Comparison of ENCODE assay signal across 11 cellular contexts in the genomic region with DNA sequence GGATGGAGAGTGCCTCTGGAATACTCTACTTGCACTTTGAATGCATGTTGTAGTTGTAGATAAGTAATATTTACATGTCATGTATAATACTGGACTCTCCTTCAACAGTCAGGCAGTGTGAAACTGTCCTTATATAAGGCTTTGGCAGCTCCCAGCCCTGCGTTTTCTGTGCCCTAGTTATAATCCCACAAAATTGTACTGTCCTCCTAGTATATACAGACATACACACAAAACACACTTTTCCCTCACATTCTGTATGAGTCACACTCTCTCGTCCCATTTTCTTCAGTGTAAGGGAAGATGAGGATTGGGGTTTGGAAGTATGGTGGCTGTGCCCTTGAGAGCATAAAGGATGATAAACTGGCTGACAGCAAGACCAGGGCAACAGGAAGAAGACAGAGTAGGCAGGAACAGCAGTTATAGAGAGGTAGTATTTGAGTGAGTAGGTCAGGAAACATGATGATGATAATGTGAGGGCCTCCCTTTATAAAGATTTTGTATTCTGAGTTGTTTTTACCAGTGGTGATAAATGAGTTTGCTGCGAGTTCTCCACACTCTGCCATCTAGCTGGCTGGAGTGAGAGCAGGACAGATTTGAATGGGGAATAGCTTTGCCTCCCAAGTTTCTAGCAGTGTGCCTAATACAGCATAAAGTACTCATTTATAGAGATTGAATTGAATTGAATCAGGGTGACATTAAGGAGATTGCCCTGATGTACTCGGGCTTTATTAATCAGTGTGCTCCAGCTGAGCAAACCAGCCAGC. TPM values are rescaled to one million over a fixed set of nuclear protein-coding genes. Genes with fewer than 3 reads are reported as not detected.
A peak's percentile ranks its signal among the peaks of the same experiment; 100 is the strongest.
DNase-seq lines count a peak whose midpoint lies in the region; ATAC-seq and TF ChIP-seq lines count a peak whose summit lies in the region.
"Had no signal": no experiment of that assay in that cellular context is flagged by ENCODE, and none has a peak within 500 bp of the region (broad histone marks: within the 10 kb centered on the region; RNA-seq: fewer than 3 reads in every experiment).

No MANE protein-coding gene starts in this region.

- H3K4me1 ChIP-seq in effector memory CD4-positive, alpha-beta T cell (ENCODE audit: control insufficient read depth, insufficient read depth, low read length, poor library complexity, severe bottlenecking), result peaks cover 36% of the 10 kb centered on the region
- peaks cover 14% of the 10 kb centered on the region for H3K4me1 ChIP-seq in Karpas-422 (ENCODE audit: low read length)

- H3K79me2 ChIP-seq in Karpas-422 (ENCODE audit: low read length), result peaks cover 9% of the 10 kb centered on the region; the same call in 1 of the 2 replicates

- H3K27me3 ChIP-seq in effector memory CD4-positive, alpha-beta T cell (replicated peaks; ENCODE audit: control insufficient read depth, insufficient read depth, low read length, poor library complexity, severe bottlenecking), result no peaks in the 10 kb centered on the region
- H3K27me3 ChIP-seq in Karpas-422 (ENCODE audit: low read length), result no peaks in the 10 kb centered on the region
- H3K27me3 ChIP-seq: gastrocnemius medialis, upper lobe of right lung had no signal

- H3K27ac ChIP-seq in effector memory CD4-positive, alpha-beta T cell (ENCODE audit: insufficient read depth, low read length, poor library complexity, severe bottlenecking), result peak overlapping the region; percentile 10
- no peak overlapping the region for H3K27ac ChIP-seq in Karpas-422 (ENCODE audit: low read length)
- H3K27ac ChIP-seq: gastrocnemius medialis, upper lobe of right lung had no signal

- H3K36me3 Mint-ChIP-seq in activated CD4-positive, alpha-beta T cell treated with anti-CD3 and anti-CD28 coated beads, Interleukin-2, amount 10 ng/mL, durations not matched to agents 7 days and 5 days (ENCODE audit: low read depth), result peaks cover 57% of the 10 kb centered on the region
- peaks cover 33% of the 10 kb centered on the region for H3K36me3 Mint-ChIP-seq in WTC11

- H3K4me3 ChIP-seq in effector memory CD4-positive, alpha-beta T cell (ENCODE audit: insufficient read depth, low read depth, low read length, poor library complexity, severe bottlenecking), result peak overlapping the region; percentile 1
- H3K4me3 ChIP-seq in Karpas-422 (ENCODE audit: low read length), result no peak overlapping the region
- H3K4me3 ChIP-seq: gastrocnemius medialis, upper lobe of right lung had no signal

- H2AFZ ChIP-seq in Karpas-422 (ENCODE audit: low read length), result no peak overlapping the region

- POLR2A ChIA-PET in activated CD4-positive, alpha-beta T cell treated with anti-CD3 and anti-CD28 coated beads, Interleukin-2, amount 10 ng/mL, durations not matched to agents 7 days and 5 days (lab: Charles Lee), result no interaction called here
- POLR2A ChIA-PET in WTC11 (lab: Charles Lee), result no interaction called here

- H3K4me3 Mint-ChIP-seq in activated CD4-positive, alpha-beta T cell treated with anti-CD3 and anti-CD28 coated beads, Interleukin-2, amount 10 ng/mL, durations not matched to agents 7 days and 5 days, result no peak overlapping the region
- no peak overlapping the region for H3K4me3 Mint-ChIP-seq in WTC11

- no peak for ATAC-seq in WTC11
- ATAC-seq in left colon, result no peak
- ATAC-seq: gastrocnemius medialis, upper lobe of right lung had no signal

- TF ChIP-seq CTCF in WTC11 (IDR thresholded peaks at IDR 0.05), result no peak

- H3K4me1 Mint-ChIP-seq in activated CD4-positive, alpha-beta T cell treated with anti-CD3 and anti-CD28 coated beads, Interleukin-2, amount 10 ng/mL, durations not matched to agents 7 days and 5 days, result peaks cover 54% of the 10 kb centered on the region
- peaks cover 11% of the 10 kb centered on the region for H3K4me1 Mint-ChIP-seq in WTC11

- no peaks in the 10 kb centered on the region for H3K27me3 Mint-ChIP-seq in activated CD4-positive, alpha-beta T cell treated with anti-CD3 and anti-CD28 coated beads, Interleukin-2, amount 10 ng/mL, durations not matched to agents 7 days and 5 days
- no peaks in the 10 kb centered on the region for H3K27me3 Mint-ChIP-seq in WTC11 (ENCODE audit: low read depth)

- H3K36me3 ChIP-seq in effector memory CD4-positive, alpha-beta T cell (ENCODE audit: control insufficient read depth, insufficient read depth, low read length), result no peaks in the 10 kb centered on the region
- no peaks in the 10 kb centered on the region for H3K36me3 ChIP-seq in Karpas-422 (ENCODE audit: insufficient read depth, low read length)
- H3K36me3 ChIP-seq: gastrocnemius medialis had no signal

- no peak overlapping the region for H3K4me2 ChIP-seq in Karpas-422 (ENCODE audit: low read depth, low read length, poor library complexity, severe bottlenecking)

- peak overlapping the region; percentile 33 for H3K27ac Mint-ChIP-seq in activated CD4-positive, alpha-beta T cell treated with anti-CD3 and anti-CD28 coated beads, Interleukin-2, amount 10 ng/mL, durations not matched to agents 7 days and 5 days
- H3K27ac Mint-ChIP-seq in WTC11, result peak overlapping the region; percentile 31; the same call in 1 of the 2 replicates

- H4K20me1 ChIP-seq in Karpas-422 (ENCODE audit: insufficient read depth, low read depth, low read length), result no peaks in the 10 kb centered on the region

- CTCF ChIA-PET in activated CD4-positive, alpha-beta T cell treated with anti-CD3 and anti-CD28 coated beads, Interleukin-2, amount 10 ng/mL, durations not matched to agents 7 days and 5 days (lab: Charles Lee), result interaction anchor here (0.8 to 2.1 kb wide), 2 partner anchors 16 to 239 kb away, joined by 3 to 4 read pairs; no protein-coding TSS in a partner anchor
- CTCF ChIA-PET in WTC11 (lab: Charles Lee), result interaction anchor here (1.0 kb wide), 1 partner anchor 15 kb away, joined by 3 read pairs; no protein-coding TSS in a partner anchor

- no peak for DNase-seq in activated CD4-positive, alpha-beta T cell treated with anti-CD3 and anti-CD28 coated beads, Interleukin-2, amount 10 ng/mL, durations not matched to agents 7 days and 5 days
- DNase-seq in activated CD4-positive, alpha-beta T cell treated with anti-CD3 and anti-CD28 coated beads, Interleukin-2, amount 50 U/mL, for 48 hours, result no peak
- DNase-seq in WTC11 (ENCODE audit: low spot score) (no peak), pons (ENCODE audit: low spot score) (peak; percentile 52), Karpas-422 (no peak), left colon (no peak), ureter (ENCODE audit: low spot score) (no peak)
- no peak for DNase-seq in effector memory CD4-positive, alpha-beta T cell
- DNase-seq: gastrocnemius medialis; stimulated activated CD4-positive, alpha-beta T cell treated with anti-CD3 and anti-CD28 coated beads, Interleukin-12 subunit alpha, Interleukin-12 subunit beta, amount 100 ng/mL, for 4 hours; upper lobe of right lung had no signal

- H3K9ac ChIP-seq in Karpas-422 (ENCODE audit: low read length), result no peak overlapping the region

- no peaks in the 10 kb centered on the region for H3K9me3 Mint-ChIP-seq in activated CD4-positive, alpha-beta T cell treated with anti-CD3 and anti-CD28 coated beads, Interleukin-2, amount 10 ng/mL, durations not matched to agents 7 days and 5 days
- peaks cover 4% of the 10 kb centered on the region; the same call in 1 of the 2 replicates for H3K9me3 Mint-ChIP-seq in WTC11

- intact Hi-C loops in left colon (cut with DNase I, micrococcal nuclease), result no loop called here

- no peaks in the 10 kb centered on the region for H3K9me2 ChIP-seq in Karpas-422 (replicated peaks; ENCODE audit: insufficient read depth, low read length)

- H3K9me3 ChIP-seq in effector memory CD4-positive, alpha-beta T cell (ENCODE audit: control insufficient read depth, low read length), result no peaks in the 10 kb centered on the region
- no peaks in the 10 kb centered on the region for H3K9me3 ChIP-seq in Karpas-422 (ENCODE audit: low read length)
- H3K9me3 ChIP-seq: gastrocnemius medialis, upper lobe of right lung had no signal

TF ChIP-seq in WTC11, 78 proteins besides CTCF, POLR2A, EP300 and RAD21 (continues in another document):
- TF ChIP-seq, protein P1, sequence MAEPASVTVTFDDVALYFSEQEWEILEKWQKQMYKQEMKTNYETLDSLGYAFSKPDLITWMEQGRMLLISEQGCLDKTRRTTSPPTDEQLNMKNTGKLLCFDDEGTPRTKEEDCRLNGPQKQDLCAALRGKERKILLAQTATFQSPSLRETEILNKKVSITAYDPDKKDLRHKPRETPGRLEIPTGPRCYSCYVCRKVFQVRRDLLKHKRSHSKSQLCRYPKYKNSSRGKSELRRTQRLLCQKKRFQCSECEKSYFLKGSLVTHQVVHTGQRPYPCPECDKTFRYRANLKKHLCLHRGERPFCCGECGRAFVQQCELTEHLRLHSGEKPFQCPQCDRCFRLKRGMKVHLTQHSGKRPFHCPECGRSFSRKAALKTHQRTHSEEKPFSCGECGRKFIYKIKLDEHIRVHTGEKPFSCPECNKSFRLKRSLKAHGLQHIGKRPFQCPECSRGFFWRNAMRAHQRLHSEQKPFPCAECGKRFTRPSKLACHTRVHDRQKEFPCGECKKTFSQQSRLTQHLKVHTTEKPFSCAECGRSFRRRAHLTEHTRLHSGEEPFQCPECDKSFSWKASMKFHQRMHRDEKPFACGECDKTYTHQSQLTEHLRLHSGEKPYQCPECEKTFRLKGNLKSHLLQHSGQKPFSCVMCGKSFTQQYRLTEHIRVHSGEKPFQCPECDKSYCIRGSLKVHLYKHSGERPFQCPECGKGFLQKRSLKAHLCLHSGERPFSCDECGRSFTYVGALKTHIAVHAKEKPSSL (CRISPR knock-in tag; conservative IDR thresholded peaks at IDR 0.05), result no peak

RNA-seq across cellular contexts. Expression of a gene that starts 5.0 kb away (rescaled TPM):
- 10 to 100 TPM; 18.2 to 21.2 TPM for total RNA-seq in activated CD4-positive, alpha-beta T cell treated with anti-CD3 and anti-CD28 coated beads, Interleukin-2, amount 10 ng/mL, durations not matched to agents 7 days and 5 days
- total RNA-seq in WTC11 (2021) (17.3 to 19.0 TPM (median 18.9 TPM) in 3 replicates), left colon (10 to 100 TPM; 25.6 to 28.1 TPM), ureter (26.6 TPM)
- 14.1 and 19.3 TPM in 2 replicates for total RNA-seq in Karpas-422 (2014; rRNA removed; shearing (Covaris generic); ENCODE audit: low replicate concordance)

RNA-seq across cellular contexts. Expression of a gene that starts 54.0 kb away (rescaled TPM):
- total RNA-seq in activated CD4-positive, alpha-beta T cell treated with anti-CD3 and anti-CD28 coated beads, Interleukin-2, amount 10 ng/mL, durations not matched to agents 7 days and 5 days, result 10 to 100 TPM; 33.6 to 35.9 TPM
- 51.9 to 52.5 TPM (median 52.4 TPM) in 3 replicates for total RNA-seq in WTC11 (2021)
- total RNA-seq in Karpas-422 (2014; rRNA removed; shearing (Covaris generic); ENCODE audit: low replicate concordance), result 0.25 and 1.8 TPM in 2 replicates
- 10 to 100 TPM; 38.6 to 73.5 TPM for total RNA-seq in left colon
- total RNA-seq in ureter, result 77.0 TPM

Comparison
In these comparisons a context has a peak if more than half of its experiments do, and no peak if none do; other contexts are left out.
1. RNA of a gene that starts 54.0 kb away (total RNA-seq): 77.0 TPM in ureter (single experiment), 38.6 to 73.5 TPM in left colon, 51.9 to 52.5 TPM in WTC11 and 33.6 to 35.9 TPM in activated CD4-positive, alpha-beta T cell treated with anti-CD3 and anti-CD28 coated beads, Interleukin-2, amount 10 ng/mL, durations not matched to agents 7 days and 5 days; 0.25 to 1.8 TPM in Karpas-422; every median in the first group is over 10 times any median in the second.